8 cellular contexts compared by ENCODE assay signal in the genomic region with DNA sequence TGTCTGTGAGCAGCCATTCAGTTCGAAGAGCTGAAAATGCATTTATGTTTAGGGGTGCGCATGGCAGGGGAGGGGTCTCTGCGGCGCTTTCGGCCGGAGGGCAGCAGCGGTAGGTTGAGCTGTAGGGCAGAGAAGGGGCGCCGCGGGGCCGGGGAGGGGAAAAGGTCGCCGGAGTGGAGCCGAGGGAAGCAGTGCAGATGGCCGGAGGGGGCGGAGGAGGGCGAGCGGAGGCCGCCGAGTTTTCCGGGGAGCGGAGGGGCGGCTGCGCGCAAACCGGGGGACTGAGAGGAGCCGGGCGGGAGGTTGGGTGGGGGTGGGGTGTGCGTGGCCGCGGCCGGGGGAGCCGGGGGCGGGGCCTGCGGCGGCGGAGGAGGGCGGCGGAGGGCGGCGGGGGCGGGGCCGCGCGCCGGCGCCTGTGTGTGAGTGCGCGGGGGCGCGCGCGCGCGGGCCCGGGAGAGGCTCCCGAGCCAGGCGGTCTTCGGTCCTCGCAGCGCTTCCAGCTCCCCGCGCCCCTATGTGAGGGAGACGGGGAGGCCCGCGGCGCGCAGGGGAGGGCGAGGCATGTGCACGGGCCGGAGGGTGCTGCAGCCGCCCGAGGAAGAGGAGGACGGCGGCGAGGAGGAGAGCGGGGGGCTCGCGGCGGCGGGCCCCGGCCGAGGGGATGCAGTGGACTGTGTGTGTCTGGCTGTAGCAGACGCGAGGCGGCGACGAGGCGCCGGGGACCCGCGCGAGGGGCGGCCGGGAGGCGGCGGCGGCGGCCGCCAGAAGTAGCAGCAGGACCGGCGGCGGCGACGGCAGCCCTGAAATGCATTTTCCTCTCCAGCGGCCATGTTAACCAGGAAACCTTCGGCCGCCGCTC. TPM values are rescaled to one million over a fixed set of nuclear protein-coding genes. Genes with fewer than 3 reads are reported as not detected.
DNase-seq lines count a peak whose midpoint lies in the region; ATAC-seq and TF ChIP-seq lines count a peak whose summit lies in the region.

A gene (plus strand): TSS at position 440 of the 859 bp plus-strand sequence. CDS start 389 bp downstream, at position 829.

- H3K9me3 ChIP-seq in right atrium auricular region (no peaks in the 10 kb centered on the region), aorta (ENCODE audit: control insufficient read depth, low read length) (no peaks in the 10 kb centered on the region)

- intact Hi-C loops in aorta (cut with DNase I): loop anchor here in 1 of 2 donors (5.0 to 10.0 kb wide), 6 partner anchors 134 to 384 kb away; a partner anchor contains a TSS

- TF ChIP-seq CTCF in right atrium auricular region (IDR thresholded peaks at IDR 0.05): peak in 1 of 2 donors; percentile 39

- H3K36me3 ChIP-seq in right atrium auricular region: peaks cover 18% of the 10 kb centered on the region
- H3K36me3 ChIP-seq in aorta (ENCODE audit: control insufficient read depth in 1 of 2, insufficient read depth in 2 of 2, low read length in 1 of 2): no peaks in the 10 kb centered on the region

- WGBS in aorta, 2 donors: 1 to 2% methylated on average over 49 to 109 of the region's 109 CpGs

- peak within 1 kb of the TSS; percentile 92 for H3K4me3 ChIP-seq in GM08714 (ENCODE audit: low read length)
- peak within 1 kb of the TSS; percentile 95 to 97 for H3K4me3 ChIP-seq in right atrium auricular region
- H3K4me3 ChIP-seq in aorta (ENCODE audit: low read length in 2 of 2): peak within 1 kb of the TSS; percentile 89 to 98

- H3K27me3 ChIP-seq in right atrium auricular region: no peaks in the 10 kb centered on the region
- H3K27me3 ChIP-seq in aorta (ENCODE audit: control insufficient read depth in 1 of 2, insufficient read depth in 2 of 2, low read length in 1 of 2): no peaks in the 10 kb centered on the region

- H3K27ac ChIP-seq in right atrium auricular region: peak within 1 kb of the TSS; percentile 95 to 99
- H3K27ac ChIP-seq in aorta (ENCODE audit: low read depth in 1 of 2, low read length in 2 of 2): peak within 1 kb of the TSS; percentile 69 to 93

- H3K4me1 ChIP-seq in right atrium auricular region: peaks cover 0 to 39% of the 10 kb centered on the region in 2 donors
- H3K4me1 ChIP-seq in aorta (ENCODE audit: control insufficient read depth in 1 of 2, insufficient read depth in 2 of 2, low read length in 2 of 2): no peaks in the 10 kb centered on the region

- DNase-seq in GOT3 (lab: John Stamatoyannopoulos, UW): peak; percentile 96
- peak; percentile 75 for DNase-seq in M059J (ENCODE audit: low read depth)
- DNase-seq in T-helper 1 cell: peak; percentile 58 to 80 (median 65)
- DNase-seq in amygdala (lab: John Stamatoyannopoulos, UW): peak in 49 of 56 donors; percentile 33 to 83 (median 62)
- peak; percentile 78 for DNase-seq in right atrium auricular region (ENCODE audit: low spot score)
- DNase-seq in pulmonary artery endothelial cell (ENCODE audit: low read depth, low spot score): peak; percentile 33
- peak; percentile 89 to 92 for DNase-seq in aorta

- peak; percentile 86 for ATAC-seq in aorta (ENCODE audit: low FRiP score)

RNA-seq across cellular contexts. Expression of the gene that starts here (rescaled TPM):
- 8.3 and 18.5 TPM in 2 replicates for total RNA-seq in M059J (2014; rRNA removed; shearing (Covaris generic))
- total RNA-seq in right atrium auricular region: 10 to 100 TPM; 55.1 to 86.6 TPM
- total RNA-seq in pulmonary artery endothelial cell: 10.5 and 11.2 TPM in 2 replicates
- 10 to 100 TPM; 26.7 to 42.5 TPM for total RNA-seq in aorta
- polyA plus RNA-seq in aorta: 1 to 10 TPM; 6.4 to 7.9 TPM

Comparison
In these comparisons a context has a peak if more than half of its experiments do, and no peak if none do; other contexts are left out.
1. Peak in every context shown above with its lines: DNase-seq, ATAC-seq, H3K4me3 ChIP-seq and H3K27ac ChIP-seq.
2. DNase-seq: peak in every context shown above with its lines; median percentile 96 in GOT3; 90 in aorta; 78 in right atrium auricular region; 75 in M059J; 65 in T-helper 1 cell; 62 in amygdala; 33 in pulmonary artery endothelial cell.